15 cellular contexts compared by ENCODE assay signal in the genomic region with DNA sequence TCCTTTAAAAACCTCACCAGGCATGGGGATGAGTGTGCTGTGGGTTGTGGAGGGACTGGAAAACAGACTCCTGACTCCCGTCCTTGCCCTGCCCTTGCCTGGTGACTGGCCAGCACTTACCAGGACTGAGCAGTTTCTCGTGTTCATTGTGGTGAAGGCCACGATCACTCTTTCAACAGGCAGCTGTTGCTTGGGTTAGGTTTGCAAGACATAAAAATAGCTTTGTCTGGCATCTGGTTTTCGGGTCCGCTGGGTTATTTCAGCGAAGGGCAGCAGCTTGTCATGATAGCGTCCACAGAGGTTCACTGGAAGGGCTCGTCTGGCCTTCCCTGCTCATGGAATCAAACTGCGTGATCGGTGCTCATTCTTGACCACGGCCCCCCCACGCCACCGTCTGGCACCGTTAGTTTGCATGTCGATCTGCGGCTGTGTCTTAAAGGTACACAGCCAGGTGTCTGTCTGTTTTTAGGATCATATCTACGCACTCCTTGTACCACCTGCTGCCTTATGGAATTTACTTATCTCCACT. TPM values are rescaled to one million over a fixed set of nuclear protein-coding genes. Genes with fewer than 3 reads are reported as not detected.
A peak's percentile ranks its signal among the peaks of the same experiment; 100 is the strongest.
DNase-seq lines count a peak whose midpoint lies in the region; ATAC-seq, FAIRE-seq and TF ChIP-seq lines count a peak whose summit lies in the region.
"Had no signal": no experiment of that assay in that cellular context is flagged by ENCODE, and none has a peak within 500 bp of the region (broad histone marks: within the 10 kb centered on the region; RNA-seq: fewer than 3 reads in every experiment).

No MANE protein-coding gene starts in this region.

- in situ Hi-C loops in HepG2 (cut with HindIII; ENCODE audit: extremely low pct_ligation_motif_present, low pct_unique_long_range_greater_than_20kb), result loop anchor here (10.0 kb wide), 2 partner anchors 113 to 253 kb away; no protein-coding TSS in a partner anchor

- BruUV-seq in HepG2 (replicated peaks; lab: Mats Ljungman, UMichigan), result no TSS peak

- TF ChIP-seq POLR2A in HepG2 (IDR thresholded peaks at IDR 0.05; ENCODE audit: insufficient read depth in 1 of 2, low read depth in 2 of 2, low read length in 2 of 2) (no peak), gastroesophageal sphincter (IDR thresholded peaks at IDR 0.05) (no peak)

- H3K9ac ChIP-seq in liver (ENCODE audit: low read depth in 1 of 2, low read length in 2 of 2) (peak overlapping the region; percentile 80 to 87), HepG2 (ENCODE audit: insufficient read depth, low read depth, low read length) (no peak overlapping the region)

- DNase-seq in HepG2 (ENCODE audit: low spot score), result no peak
- peak; percentile 98 for DNase-seq in myocyte (ENCODE audit: low read depth)
- no peak for DNase-seq in dedifferentiated amniotic fluid mesenchymal stem cell (ENCODE audit: extremely low spot score)
- DNase-seq in foreskin keratinocyte, result no peak
- no peak for DNase-seq in SIG-M5 treated with dmso at 0.1 percent for 504 hours (lab: John Stamatoyannopoulos, UW; ENCODE audit: unreplicated experiment)
- DNase-seq: ACHN; activated CD8-positive, alpha-beta memory T cell treated with anti-CD3 and anti-CD28 coated beads, Interleukin-2, amount 10 ng/mL, durations not matched to agents 7 days and 5 days; activated naive CD4-positive, alpha-beta T cell treated with anti-CD3 and anti-CD28 coated beads, Interleukin-2, amount 50 U/mL, for 16 hours; Kasumi-1; NCI-H1694 treated with DMSO at 0.1 percent for 48 hours had no signal

- H3K27me3 ChIP-seq in liver (ENCODE audit: control insufficient read depth in 4 of 4, insufficient read depth in 4 of 4, low read length in 3 of 4) (no peaks in the 10 kb centered on the region), HepG2 (ENCODE audit: control insufficient read depth in 1 of 2, insufficient read depth in 2 of 2, low read length in 2 of 2) (no peaks in the 10 kb centered on the region), gastroesophageal sphincter (no peaks in the 10 kb centered on the region), foreskin keratinocyte (peaks cover 16% of the 10 kb centered on the region)
- H3K27me3 ChIP-seq: tibial artery had no signal

- intact Hi-C loops in HepG2 (cut with micrococcal nuclease; ENCODE audit: unreplicated experiment), result no loop called here

- no peaks in the 10 kb centered on the region for H3K79me2 ChIP-seq in HepG2 (ENCODE audit: insufficient read depth, low read length)

- TF ChIP-seq RAD21 in liver (IDR thresholded peaks at IDR 0.05), result peak in 1 of 2 donors; percentile 30
- TF ChIP-seq RAD21 in HepG2 (CRISPR knock-in tag; IDR thresholded peaks at IDR 0.05), result no peak

- H3K4me3 ChIP-seq in liver (ENCODE audit: low read depth in 1 of 3, low read length in 3 of 3), result peak overlapping the region; percentile 57 to 81 (median 61)
- no peak overlapping the region for H3K4me3 ChIP-seq in HepG2 (replicated peaks in 1 of 3; ENCODE audit: insufficient read depth in 1 of 3, low read depth in 2 of 3, low read length in 3 of 3)
- peak overlapping the region in 1 of 2 donors; percentile 19 for H3K4me3 ChIP-seq in gastroesophageal sphincter
- H3K4me3 ChIP-seq: tibial artery had no signal

- TF ChIP-seq CTCF in liver (IDR thresholded peaks at IDR 0.05; ENCODE audit: low read depth, low read length, missing input control) (no peak), HepG2 (CRISPR knock-in tag; IDR thresholded peaks at IDR 0.05) (no peak), gastroesophageal sphincter (IDR thresholded peaks at IDR 0.05) (no peak), foreskin keratinocyte (conservative IDR thresholded peaks at IDR 0.05) (no peak)

- no peak for FAIRE-seq in HepG2 (lab: Jason Lieb, UNC)

- ATAC-seq in HepG2 (no peak), gastroesophageal sphincter (no peak), HG03457 (IDR thresholded peaks at IDR 0.05; ENCODE audit: unreplicated experiment) (no peak), foreskin keratinocyte (no peak)
- ATAC-seq: activated CD8-positive, alpha-beta memory T cell treated with anti-CD3 and anti-CD28 coated beads, Interleukin-2, amount 10 ng/mL, durations not matched to agents 7 days and 5 days had no signal

- H3K9me3 ChIP-seq in liver (ENCODE audit: control insufficient read depth in 4 of 4, low read length in 3 of 4) (no peaks in the 10 kb centered on the region), HepG2 (ENCODE audit: low read length) (no peaks in the 10 kb centered on the region), gastroesophageal sphincter (no peaks in the 10 kb centered on the region)
- H3K9me3 ChIP-seq: tibial artery had no signal

- TF ChIP-seq EP300 in HepG2 (IDR thresholded peaks at IDR 0.05; ENCODE audit: low read depth in 2 of 2, low read length in 2 of 2), result no peak
- TF ChIP-seq EP300 in HepG2 (CRISPR knock-in tag; IDR thresholded peaks at IDR 0.05; ENCODE audit: borderline replicate concordance), result no peak
- TF ChIP-seq EP300 in gastroesophageal sphincter (IDR thresholded peaks at IDR 0.05), result no peak

- no peaks in the 10 kb centered on the region for H4K20me1 ChIP-seq in HepG2 (ENCODE audit: insufficient read depth, low read length)

- no peak overlapping the region for H2AFZ ChIP-seq in HepG2 (ENCODE audit: low read length)

- POLR2A ChIA-PET in HepG2 (lab: Yijun Ruan, JAX), result interaction anchor here (0.6 to 1.2 kb wide), 2 partner anchors 23 to 65 kb away, joined by 3 read pairs; no protein-coding TSS in a partner anchor

- CTCF ChIA-PET in HepG2 (lab: Yijun Ruan, JAX; ENCODE audit: low intra/inter-chr PET ratio, low total read pairs), result no interaction called here

- H3K36me3 ChIP-seq in liver (ENCODE audit: control insufficient read depth in 4 of 4, insufficient read depth in 3 of 4, low read depth in 1 of 4, low read length in 3 of 4) (no peaks in the 10 kb centered on the region), HepG2 (replicated peaks in 1 of 2; ENCODE audit: control insufficient read depth in 1 of 2, insufficient read depth in 2 of 2, low read length in 2 of 2) (no peaks in the 10 kb centered on the region), gastroesophageal sphincter (no peaks in the 10 kb centered on the region)
- H3K36me3 ChIP-seq: tibial artery had no signal

- H3K4me2 ChIP-seq in HepG2 (ENCODE audit: low read depth, low read length), result no peak overlapping the region

- peak overlapping the region; percentile 86 to 89 for H3K27ac ChIP-seq in liver (ENCODE audit: low read depth in 1 of 2, low read length in 2 of 2)
- no peak overlapping the region for H3K27ac ChIP-seq in HepG2 (ENCODE audit: extremely low read length, insufficient read depth, low read length)
- H3K27ac ChIP-seq in gastroesophageal sphincter, result peak overlapping the region; percentile 40 to 79 (median 76)
- H3K27ac ChIP-seq in foreskin keratinocyte, result no peak overlapping the region
- H3K27ac ChIP-seq: epithelial cell of prostate had no signal

- 33% methylated on average over 17 of the region's 17 CpGs for WGBS in liver
- 89% methylated on average over 12 of the region's 17 CpGs for WGBS in HepG2 (ENCODE audit: low lambda C conversion rate)
- 49% methylated on average over 15 of the region's 17 CpGs; no CpG with 5 or more reads in 1 of the 2 donors for WGBS in gastroesophageal sphincter (ENCODE audit: low coverage in 1 of 2), 2 donors

- H3K4me1 ChIP-seq in liver (ENCODE audit: control insufficient read depth in 4 of 4, insufficient read depth in 4 of 4, low read length in 3 of 4), result peaks cover 13 to 79% (median 58%) of the 10 kb centered on the region in 4 donors
- no peaks in the 10 kb centered on the region for H3K4me1 ChIP-seq in HepG2 (ENCODE audit: insufficient read depth, low read length)
- peaks cover 3 to 76% (median 16%) of the 10 kb centered on the region in 3 donors for H3K4me1 ChIP-seq in gastroesophageal sphincter
- H3K4me1 ChIP-seq in foreskin keratinocyte, result no peaks in the 10 kb centered on the region

RNA-seq across cellular contexts. Expression of a gene that starts 15.2 kb away (rescaled TPM):
- total RNA-seq in liver (100 to 1,000 TPM in 1 of 2 donors, 10 to 100 TPM in 1; 12.9 to 288 TPM), HepG2 (2016; rRNA removed; fragmentation: Illumina TruSeq; extraction: Trizol) (6.0 and 8.6 TPM in 2 replicates), gastroesophageal sphincter (100 to 1,000 TPM in 3 of 4 donors, 10 to 100 TPM in 1; 49.4 to 230 (median 138) TPM), myocyte (8.7 and 10.5 TPM in 2 replicates), foreskin keratinocyte (3.2 and 3.3 TPM in 2 replicates)
- polyA plus RNA-seq in liver (10 to 100 TPM; 46.5 to 57.8 TPM), HepG2 (2011; rRNA removed) (6.2 and 6.4 TPM in 2 replicates), foreskin keratinocyte (0.53 and 0.56 TPM in 2 replicates)
- 3.7 and 5.2 TPM in 2 replicates for total RNA-seq in HepG2 (2016; cell fraction: cytosol; rRNA removed; fragmentation: Illumina TruSeq; extraction: Trizol; ENCODE audit: low read depth)
- 4.7 and 10.3 TPM in 2 replicates for total RNA-seq in HepG2 (2016; cell fraction: insoluble cytoplasmic fraction; rRNA removed; fragmentation: Illumina TruSeq; extraction: Trizol)
- total RNA-seq in HepG2 (2016; cell fraction: membrane; rRNA removed; fragmentation: Illumina TruSeq; extraction: Trizol), result 4.2 and 5.9 TPM in 2 replicates
- total RNA-seq in HepG2 (2016; cell fraction: nucleus; rRNA removed; fragmentation: Illumina TruSeq; extraction: Trizol), result 14.3 and 17.9 TPM in 2 replicates
- polyA plus RNA-seq in HepG2 (2011; cell fraction: cytosol; rRNA removed), result 3.4 and 4.6 TPM in 2 replicates
- 18.8 and 19.2 TPM in 2 replicates for polyA plus RNA-seq in HepG2 (2011; cell fraction: nucleus; rRNA removed)
- polyA plus RNA-seq in HepG2 (2012), result 4.3 and 4.9 TPM in 2 replicates
- 0.51 TPM in 2 replicates for polyA plus RNA-seq in HepG2 (2016; cell fraction: cytosol; fragmentation: Illumina TruSeq; extraction: Trizol; ENCODE audit: low read depth)
- polyA plus RNA-seq in HepG2 (2016; cell fraction: insoluble cytoplasmic fraction; fragmentation: Illumina TruSeq; extraction: Trizol; ENCODE audit: low read depth), result 3.6 and 4.3 TPM in 2 replicates
- 1.0 and 1.2 TPM in 2 replicates for polyA plus RNA-seq in HepG2 (2016; cell fraction: membrane; fragmentation: Illumina TruSeq; extraction: Trizol; ENCODE audit: low read depth)
- 18.5 and 20.2 TPM in 2 replicates for polyA plus RNA-seq in HepG2 (2016; cell fraction: nucleus; fragmentation: Illumina TruSeq; extraction: Trizol; ENCODE audit: insufficient read depth, low read depth)
- polyA minus RNA-seq in HepG2 (2011; rRNA and poly(A)+ RNA removed; ENCODE audit: low replicate concordance), result 24.1 and 29.2 TPM in 2 replicates
- 5.0 and 5.1 TPM in 2 replicates for polyA minus RNA-seq in HepG2 (2011; cell fraction: cytosol; rRNA and poly(A)+ RNA removed)
- 23.6 and 44.9 TPM in 2 replicates for polyA minus RNA-seq in HepG2 (2011; cell fraction: nucleus; rRNA and poly(A)+ RNA removed)
- 5.5 TPM for polyA plus RNA-seq in myocyte (2012)

RNA-seq across cellular contexts. Expression of a gene that starts 34.2 kb away (rescaled TPM):
- 10 to 100 TPM in 1 of 2 donors, 1 to 10 TPM in 1; 9.4 to 22.1 TPM for total RNA-seq in liver
- 10 to 100 TPM; 14.1 to 15.7 TPM for polyA plus RNA-seq in liver
- 114 and 144 TPM in 2 replicates for total RNA-seq in HepG2 (2016; rRNA removed; fragmentation: Illumina TruSeq; extraction: Trizol)
- 14.1 and 15.1 TPM in 2 replicates for total RNA-seq in HepG2 (2016; cell fraction: cytosol; rRNA removed; fragmentation: Illumina TruSeq; extraction: Trizol; ENCODE audit: low read depth)
- 113 and 144 TPM in 2 replicates for total RNA-seq in HepG2 (2016; cell fraction: insoluble cytoplasmic fraction; rRNA removed; fragmentation: Illumina TruSeq; extraction: Trizol)
- total RNA-seq in HepG2 (2016; cell fraction: membrane; rRNA removed; fragmentation: Illumina TruSeq; extraction: Trizol), result 42.9 and 44.0 TPM in 2 replicates
- 46.7 and 49.9 TPM in 2 replicates for total RNA-seq in HepG2 (2016; cell fraction: nucleus; rRNA removed; fragmentation: Illumina TruSeq; extraction: Trizol)
- polyA plus RNA-seq in HepG2 (2011; rRNA removed), result 20.5 and 23.3 TPM in 2 replicates
- 18.8 and 19.2 TPM in 2 replicates for polyA plus RNA-seq in HepG2 (2011; cell fraction: cytosol; rRNA removed)
- polyA plus RNA-seq in HepG2 (2011; cell fraction: nucleus; rRNA removed), result 9.4 and 9.6 TPM in 2 replicates
- polyA plus RNA-seq in HepG2 (2012), result 24.4 and 35.2 TPM in 2 replicates
- 11.6 and 12.8 TPM in 2 replicates for polyA plus RNA-seq in HepG2 (2016; cell fraction: cytosol; fragmentation: Illumina TruSeq; extraction: Trizol; ENCODE audit: low read depth)
- 144 TPM in 2 replicates for polyA plus RNA-seq in HepG2 (2016; cell fraction: insoluble cytoplasmic fraction; fragmentation: Illumina TruSeq; extraction: Trizol; ENCODE audit: low read depth)
- 28.5 and 28.6 TPM in 2 replicates for polyA plus RNA-seq in HepG2 (2016; cell fraction: membrane; fragmentation: Illumina TruSeq; extraction: Trizol; ENCODE audit: low read depth)
- 65.0 and 67.4 TPM in 2 replicates for polyA plus RNA-seq in HepG2 (2016; cell fraction: nucleus; fragmentation: Illumina TruSeq; extraction: Trizol; ENCODE audit: insufficient read depth, low read depth)
- 11.1 and 15.9 TPM in 2 replicates for polyA minus RNA-seq in HepG2 (2011; rRNA and poly(A)+ RNA removed; ENCODE audit: low replicate concordance)
- polyA minus RNA-seq in HepG2 (2011; cell fraction: cytosol; rRNA and poly(A)+ RNA removed), result 11.2 and 14.4 TPM in 2 replicates
- polyA minus RNA-seq in HepG2 (2011; cell fraction: nucleus; rRNA and poly(A)+ RNA removed), result 6.8 and 7.1 TPM in 2 replicates
- 10 to 100 TPM; 12.1 to 18.2 (median 17.3) TPM for total RNA-seq in gastroesophageal sphincter
- total RNA-seq in myocyte, result 29.8 and 36.0 TPM in 2 replicates
- 29.4 TPM for polyA plus RNA-seq in myocyte (2012)
- total RNA-seq in foreskin keratinocyte, result 53.1 and 54.8 TPM in 2 replicates
- 45.3 and 52.3 TPM in 2 replicates for polyA plus RNA-seq in foreskin keratinocyte

RNA-seq across cellular contexts. Expression of a gene that starts 38.3 kb away (rescaled TPM):
- total RNA-seq in liver (10 to 100 TPM in 1 of 2 donors, 1 to 10 TPM in 1; 6.8 to 24.2 TPM), HepG2 (2016; rRNA removed; fragmentation: Illumina TruSeq; extraction: Trizol) (40.5 and 46.7 TPM in 2 replicates), gastroesophageal sphincter (10 to 100 TPM; 13.5 to 21.9 (median 16.9) TPM), myocyte (9.3 and 16.1 TPM in 2 replicates), foreskin keratinocyte (32.4 and 34.2 TPM in 2 replicates)
- polyA plus RNA-seq in liver (10 to 100 TPM; 15.7 to 24.7 TPM), HepG2 (2011; rRNA removed) (19.2 and 21.0 TPM in 2 replicates), foreskin keratinocyte (39.1 and 40.1 TPM in 2 replicates)
- total RNA-seq in HepG2 (2016; cell fraction: cytosol; rRNA removed; fragmentation: Illumina TruSeq; extraction: Trizol; ENCODE audit: low read depth), result 26.9 and 30.3 TPM in 2 replicates
- total RNA-seq in HepG2 (2016; cell fraction: insoluble cytoplasmic fraction; rRNA removed; fragmentation: Illumina TruSeq; extraction: Trizol), result 42.1 and 42.5 TPM in 2 replicates
- 25.3 and 29.0 TPM in 2 replicates for total RNA-seq in HepG2 (2016; cell fraction: membrane; rRNA removed; fragmentation: Illumina TruSeq; extraction: Trizol)
- total RNA-seq in HepG2 (2016; cell fraction: nucleus; rRNA removed; fragmentation: Illumina TruSeq; extraction: Trizol), result 31.4 and 33.2 TPM in 2 replicates
- 16.6 and 17.1 TPM in 2 replicates for polyA plus RNA-seq in HepG2 (2011; cell fraction: cytosol; rRNA removed)
- 34.1 and 41.7 TPM in 2 replicates for polyA plus RNA-seq in HepG2 (2011; cell fraction: nucleus; rRNA removed)
- 18.9 and 22.6 TPM in 2 replicates for polyA plus RNA-seq in HepG2 (2012)
- 13.7 and 19.0 TPM in 2 replicates for polyA plus RNA-seq in HepG2 (2016; cell fraction: cytosol; fragmentation: Illumina TruSeq; extraction: Trizol; ENCODE audit: low read depth)
- 40.3 and 40.9 TPM in 2 replicates for polyA plus RNA-seq in HepG2 (2016; cell fraction: insoluble cytoplasmic fraction; fragmentation: Illumina TruSeq; extraction: Trizol; ENCODE audit: low read depth)
- polyA plus RNA-seq in HepG2 (2016; cell fraction: membrane; fragmentation: Illumina TruSeq; extraction: Trizol; ENCODE audit: low read depth), result 18.2 and 23.2 TPM in 2 replicates
- 65.5 and 73.7 TPM in 2 replicates for polyA plus RNA-seq in HepG2 (2016; cell fraction: nucleus; fragmentation: Illumina TruSeq; extraction: Trizol; ENCODE audit: insufficient read depth, low read depth)
- 7.5 and 22.5 TPM in 2 replicates for polyA minus RNA-seq in HepG2 (2011; rRNA and poly(A)+ RNA removed; ENCODE audit: low replicate concordance)
- 6.2 and 6.4 TPM in 2 replicates for polyA minus RNA-seq in HepG2 (2011; cell fraction: cytosol; rRNA and poly(A)+ RNA removed)
- 6.6 and 10.9 TPM in 2 replicates for polyA minus RNA-seq in HepG2 (2011; cell fraction: nucleus; rRNA and poly(A)+ RNA removed)
- polyA plus RNA-seq in myocyte (2012), result 19.2 TPM

Comparison
In these comparisons a context has a peak if more than half of its experiments do, and no peak if none do; other contexts are left out.
1. H3K27ac ChIP-seq: peak in liver (2 of 2) and gastroesophageal sphincter (4 of 4); none in HepG2 (single experiment) and foreskin keratinocyte (single experiment).
2. H3K4me3 ChIP-seq: peak in liver (3 of 3); none in HepG2 (0 of 3).